ENCODE assay signal across 1 cellular context in genomic region chr5:151811593-151812321, GRCh38.
TF ChIP-seq lines count a peak whose summit lies in the region.

No MANE protein-coding gene starts in this region.

TF ChIP-seq in WTC11, 78 proteins besides CTCF, POLR2A, EP300 and RAD21 (continued from another document):
- TF ChIP-seq PRDM15 (CRISPR knock-in tag; IDR thresholded peaks at IDR 0.05) (no peak), ZNF263 (CRISPR knock-in tag; IDR thresholded peaks at IDR 0.05; ENCODE audit: low read depth) (no peak), JUN (CRISPR knock-in tag; IDR thresholded peaks at IDR 0.05) (no peak), ERG (CRISPR knock-in tag; IDR thresholded peaks at IDR 0.05) (no peak), ESRRA (CRISPR knock-in tag; IDR thresholded peaks at IDR 0.05; ENCODE audit: borderline replicate concordance) (no peak)
TF ChIP-seq in WTC11: peak in this region for 0.
